ENCODE assay signal across 10 cellular contexts in genomic region chr2:64222942-64223511, GRCh38.
A peak's percentile ranks its signal among the peaks of the same experiment; 100 is the strongest.
DNase-seq lines count a peak whose midpoint lies in the region; ATAC-seq and TF ChIP-seq lines count a peak whose summit lies in the region.
"Had no signal": no experiment of that assay in that cellular context is flagged by ENCODE, and none has a peak within 500 bp of the region (broad histone marks: within the 10 kb centered on the region; RNA-seq: fewer than 3 reads in every experiment).

No MANE protein-coding gene starts in this region.

- H3K4me3 ChIP-seq in DOHH2 (ENCODE audit: low read length) (0 out of 2 replicates have a peak overlapping the region, but pooled peaks have one; percentile 15), esophagus squamous epithelium (no peak overlapping the region), prostate gland (no peak overlapping the region)
- H3K4me3 ChIP-seq: psoas muscle had no signal

- H4K20me1 ChIP-seq in DOHH2 (ENCODE audit: control insufficient read depth, insufficient read depth, low read depth, low read length), result no peaks in the 10 kb centered on the region

- TF ChIP-seq POLR2A in esophagus squamous epithelium (IDR thresholded peaks at IDR 0.05), result no peak
- TF ChIP-seq POLR2A in prostate gland (IDR thresholded peaks at IDR 0.05), result no peak

- no peaks in the 10 kb centered on the region for H3K36me3 ChIP-seq in DOHH2 (ENCODE audit: control insufficient read depth, low read length)
- no peaks in the 10 kb centered on the region for H3K36me3 ChIP-seq in esophagus squamous epithelium
- no peaks in the 10 kb centered on the region for H3K36me3 ChIP-seq in prostate gland

- ATAC-seq in GM19025 (IDR thresholded peaks at IDR 0.05; ENCODE audit: low read depth, unreplicated experiment), result peak; percentile 54
- peak; percentile 57 for ATAC-seq in HG03432 (IDR thresholded peaks at IDR 0.05; ENCODE audit: unreplicated experiment)

- H3K9me3 ChIP-seq in DOHH2 (ENCODE audit: control insufficient read depth, insufficient read depth, low read length) (no peaks in the 10 kb centered on the region), esophagus squamous epithelium (no peaks in the 10 kb centered on the region), prostate gland (no peaks in the 10 kb centered on the region)
- H3K9me3 ChIP-seq: psoas muscle had no signal

- no peaks in the 10 kb centered on the region for H3K79me2 ChIP-seq in DOHH2 (ENCODE audit: control insufficient read depth, low read length)

- H3K27ac ChIP-seq in DOHH2 (ENCODE audit: low read depth, low read length), result no peak overlapping the region
- peak overlapping the region in 3 of 4 donors; percentile 12 to 48 (median 21) for H3K27ac ChIP-seq in esophagus squamous epithelium
- H3K27ac ChIP-seq in prostate gland, result peak overlapping the region in 1 of 2 donors; percentile 5
- H3K27ac ChIP-seq: psoas muscle had no signal

- H3F3A ChIP-seq in DOHH2 (ENCODE audit: control insufficient read depth, insufficient read depth), result peaks cover 7% of the 10 kb centered on the region

- H3K27me3 ChIP-seq in DOHH2 (ENCODE audit: control insufficient read depth, low read length), result no peaks in the 10 kb centered on the region
- no peaks in the 10 kb centered on the region for H3K27me3 ChIP-seq in esophagus squamous epithelium
- H3K27me3 ChIP-seq in prostate gland (replicated peaks; ENCODE audit: insufficient read depth), result no peaks in the 10 kb centered on the region

- DNase-seq in esophagus squamous epithelium (lab: John Stamatoyannopoulos, UW) (no peak), NCI-H1436 (lab: John Stamatoyannopoulos, UW) (no peak), T1000 (lab: John Stamatoyannopoulos, UW) (no peak), superior temporal gyrus (ENCODE audit: extremely low spot score) (no peak), prostate gland (ENCODE audit: low spot score) (no peak)
- DNase-seq: EL, psoas muscle had no signal

- H3K4me2 ChIP-seq in DOHH2 (ENCODE audit: low read length), result peak overlapping the region; percentile 38

- H3K9me2 ChIP-seq in DOHH2 (replicated peaks; ENCODE audit: control insufficient read depth, low read length), result no peaks in the 10 kb centered on the region

- H3K4me1 ChIP-seq in DOHH2 (ENCODE audit: control insufficient read depth, low read length) (peaks cover 45% of the 10 kb centered on the region), esophagus squamous epithelium (peaks cover 14 to 50% (median 19%) of the 10 kb centered on the region in 3 donors), prostate gland (replicated peaks) (no peaks in the 10 kb centered on the region)

- intact Hi-C loops in esophagus squamous epithelium (cut with DNase I), result no loop called here
- intact Hi-C loops in prostate gland (cut with DNase I), result no loop called here

- no peak for TF ChIP-seq CTCF in DOHH2 (IDR thresholded peaks at IDR 0.05; ENCODE audit: low read depth, low read length, poor library complexity, severe bottlenecking)
- no peak for TF ChIP-seq CTCF in esophagus squamous epithelium (IDR thresholded peaks at IDR 0.05)
- no peak for TF ChIP-seq CTCF in prostate gland (IDR thresholded peaks at IDR 0.05)

- 73 to 81% methylated on average over 5 of the region's 5 CpGs for WGBS in esophagus squamous epithelium, 2 donors
- 86% methylated on average over 5 of the region's 5 CpGs for WGBS in prostate gland
